9 cellular contexts compared by ENCODE assay signal in the genomic region with DNA sequence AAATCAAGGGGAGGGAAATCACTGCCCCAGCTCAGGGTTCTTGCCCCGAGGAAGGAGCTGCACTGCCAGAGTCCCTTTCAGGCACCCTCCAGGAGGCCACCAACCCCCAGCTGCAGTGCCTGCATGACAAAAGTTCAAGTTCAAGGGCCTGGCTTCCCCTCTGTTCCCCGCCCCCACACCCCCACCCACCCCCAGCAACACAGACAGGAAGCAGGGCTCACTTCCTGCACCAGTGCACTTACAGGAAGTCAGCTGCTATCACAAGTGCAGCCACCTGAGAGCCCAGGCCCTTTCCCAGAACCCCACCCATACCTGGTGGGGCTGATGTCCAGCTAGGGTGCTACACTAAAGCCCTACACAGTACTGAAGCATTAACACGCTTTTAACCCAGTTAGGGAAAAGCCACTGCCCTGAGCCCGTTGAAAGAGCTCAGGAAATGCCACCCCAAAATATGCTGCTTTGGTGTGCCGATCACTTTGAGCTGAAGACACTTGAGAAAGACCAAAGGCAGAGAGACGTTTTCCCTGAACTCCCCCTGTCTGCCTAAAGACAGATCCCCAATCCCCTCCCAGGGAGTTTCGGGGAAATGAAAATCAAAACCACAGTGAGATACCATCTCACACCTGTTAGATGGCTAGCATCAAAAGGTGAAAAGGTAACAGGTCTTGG.
A peak's percentile ranks its signal among the peaks of the same experiment; 100 is the strongest.
DNase-seq lines count a peak whose midpoint lies in the region; ATAC-seq and TF ChIP-seq lines count a peak whose summit lies in the region.
"Had no signal": no experiment of that assay in that cellular context is flagged by ENCODE, and none has a peak within 500 bp of the region (broad histone marks: within the 10 kb centered on the region; RNA-seq: fewer than 3 reads in every experiment).

No MANE protein-coding gene starts in this region.

- H3K27me3 Mint-ChIP-seq in central memory CD8-positive, alpha-beta T cell = no peaks in the 10 kb centered on the region
- H3K27me3 Mint-ChIP-seq in stimulated activated naive CD8-positive, alpha-beta T cell treated with anti-CD3 and anti-CD28 coated beads, Interleukin-15, Interleukin-2, amounts not matched to agents 100 ng/mL and 50 ng/mL, for 24 hours = no peaks in the 10 kb centered on the region

- peak overlapping the region; percentile 57 for H3K9ac ChIP-seq in SU-DHL-6 (ENCODE audit: low read length)
- H3K9ac ChIP-seq: parathyroid adenoma had no signal

- H3K36me3 ChIP-seq in DOHH2 (ENCODE audit: control insufficient read depth, low read length) (no peaks in the 10 kb centered on the region), SU-DHL-6 (ENCODE audit: low read length) (no peaks in the 10 kb centered on the region)

- TF ChIP-seq CTCF in DOHH2 (IDR thresholded peaks at IDR 0.05; ENCODE audit: low read depth, low read length, poor library complexity, severe bottlenecking) = no peak
- TF ChIP-seq CTCF in SU-DHL-6 (IDR thresholded peaks at IDR 0.05; ENCODE audit: insufficient read depth, low read length, poor library complexity, severe bottlenecking) = no peak

- H3F3A ChIP-seq in DOHH2 (ENCODE audit: control insufficient read depth, insufficient read depth) (peaks cover 7% of the 10 kb centered on the region), SU-DHL-6 (ENCODE audit: insufficient read depth) (peaks cover 55% of the 10 kb centered on the region)

- peak overlapping the region; percentile 66 for H3K4me3 ChIP-seq in DOHH2 (ENCODE audit: low read length)
- H3K4me3 ChIP-seq in SU-DHL-6 (ENCODE audit: insufficient read depth, low read length, poor library complexity, severe bottlenecking) = no peak overlapping the region

- peak; percentile 46 for ATAC-seq in HG02571 (IDR thresholded peaks at IDR 0.05; ENCODE audit: unreplicated experiment)
- peak; percentile 88 for ATAC-seq in central memory CD8-positive, alpha-beta T cell (replicated peaks; ENCODE audit: extremely low read depth, poor library complexity, severe bottlenecking)

- peaks cover 6% of the 10 kb centered on the region for H3K36me3 Mint-ChIP-seq in central memory CD8-positive, alpha-beta T cell (ENCODE audit: insufficient read depth)
- no peaks in the 10 kb centered on the region for H3K36me3 Mint-ChIP-seq in stimulated activated naive CD8-positive, alpha-beta T cell treated with anti-CD3 and anti-CD28 coated beads, Interleukin-15, Interleukin-2, amounts not matched to agents 100 ng/mL and 50 ng/mL, for 24 hours (ENCODE audit: low read depth)

- H3K4me1 Mint-ChIP-seq in central memory CD8-positive, alpha-beta T cell = peaks cover 71% of the 10 kb centered on the region
- peaks cover 52% of the 10 kb centered on the region for H3K4me1 Mint-ChIP-seq in stimulated activated naive CD8-positive, alpha-beta T cell treated with anti-CD3 and anti-CD28 coated beads, Interleukin-15, Interleukin-2, amounts not matched to agents 100 ng/mL and 50 ng/mL, for 24 hours (ENCODE audit: low read depth)

- H3K9me3 ChIP-seq in DOHH2 (ENCODE audit: control insufficient read depth, insufficient read depth, low read length) = 0 out of 2 replicates have a peak, but pooled peaks cover 2% of the 10 kb centered on the region
- no peaks in the 10 kb centered on the region for H3K9me3 ChIP-seq in SU-DHL-6 (ENCODE audit: insufficient read depth, low read length)

- H3K9me3 Mint-ChIP-seq in central memory CD8-positive, alpha-beta T cell = peaks cover 8% of the 10 kb centered on the region
- peaks cover 12% of the 10 kb centered on the region for H3K9me3 Mint-ChIP-seq in stimulated activated naive CD8-positive, alpha-beta T cell treated with anti-CD3 and anti-CD28 coated beads, Interleukin-15, Interleukin-2, amounts not matched to agents 100 ng/mL and 50 ng/mL, for 24 hours

- H4K20me1 ChIP-seq in DOHH2 (ENCODE audit: control insufficient read depth, insufficient read depth, low read depth, low read length) (no peaks in the 10 kb centered on the region), SU-DHL-6 (ENCODE audit: low read depth, low read length) (no peaks in the 10 kb centered on the region)

- peak overlapping the region; percentile 70 for H3K4me3 Mint-ChIP-seq in central memory CD8-positive, alpha-beta T cell
- peak overlapping the region; percentile 35 for H3K4me3 Mint-ChIP-seq in stimulated activated naive CD8-positive, alpha-beta T cell treated with anti-CD3 and anti-CD28 coated beads, Interleukin-15, Interleukin-2, amounts not matched to agents 100 ng/mL and 50 ng/mL, for 24 hours

- H3K4me1 ChIP-seq in DOHH2 (ENCODE audit: control insufficient read depth, low read length) = peaks cover 76% of the 10 kb centered on the region
- H3K4me1 ChIP-seq: parathyroid adenoma had no signal

- H3K79me2 ChIP-seq in DOHH2 (ENCODE audit: control insufficient read depth, low read length) (no peaks in the 10 kb centered on the region), SU-DHL-6 (ENCODE audit: insufficient read depth, low read length) (peaks cover 24% of the 10 kb centered on the region)
- H3K79me2 ChIP-seq: parathyroid adenoma had no signal

- no peaks in the 10 kb centered on the region for H3K9me2 ChIP-seq in DOHH2 (replicated peaks; ENCODE audit: control insufficient read depth, low read length)
- no peaks in the 10 kb centered on the region for H3K9me2 ChIP-seq in SU-DHL-6 (replicated peaks; ENCODE audit: insufficient read depth, low read length)

- H3K27ac ChIP-seq in DOHH2 (ENCODE audit: low read depth, low read length) = peak overlapping the region; percentile 66
- peak overlapping the region; percentile 99 for H3K27ac ChIP-seq in SU-DHL-6 (ENCODE audit: low read depth, low read length)
- H3K27ac ChIP-seq: parathyroid adenoma had no signal

- H3K27me3 ChIP-seq in DOHH2 (ENCODE audit: control insufficient read depth, low read length) = no peaks in the 10 kb centered on the region
- H3K27me3 ChIP-seq in SU-DHL-6 (ENCODE audit: low read length) = no peaks in the 10 kb centered on the region

- H3K4me2 ChIP-seq in DOHH2 (ENCODE audit: low read length) (peak overlapping the region; percentile 78), SU-DHL-6 (ENCODE audit: low read depth, low read length, poor library complexity, severe bottlenecking) (peak overlapping the region; percentile 98)

- no peak overlapping the region for H2AFZ ChIP-seq in SU-DHL-6 (ENCODE audit: low read depth, low read length, severe bottlenecking)
- H2AFZ ChIP-seq: parathyroid adenoma had no signal

- peak in 1 of 2 donors; percentile 37 for DNase-seq in central memory CD8-positive, alpha-beta T cell (ENCODE audit: low spot score in 2 of 2)
- no peak for DNase-seq in NCI-H187 (lab: John Stamatoyannopoulos, UW)
- DNase-seq in NCI-H82 (lab: John Stamatoyannopoulos, UW) = no peak
- no peak for DNase-seq in DMS153 (lab: John Stamatoyannopoulos, UW)

- peak overlapping the region; percentile 90 for H3K27ac Mint-ChIP-seq in central memory CD8-positive, alpha-beta T cell (ENCODE audit: low read depth)
- peak overlapping the region; percentile 83 for H3K27ac Mint-ChIP-seq in stimulated activated naive CD8-positive, alpha-beta T cell treated with anti-CD3 and anti-CD28 coated beads, Interleukin-15, Interleukin-2, amounts not matched to agents 100 ng/mL and 50 ng/mL, for 24 hours
